ENCODE assay signal across 8 cellular contexts in genomic region chr17:77400445-77400870, GRCh38.
A peak's percentile ranks its signal among the peaks of the same experiment; 100 is the strongest.
DNase-seq lines count a peak whose midpoint lies in the region; ATAC-seq, FAIRE-seq and TF ChIP-seq lines count a peak whose summit lies in the region.

No MANE protein-coding gene starts in this region.

- H3K9ac ChIP-seq in HepG2 (ENCODE audit: insufficient read depth, low read depth, low read length): no peak overlapping the region

- no peaks in the 10 kb centered on the region for H3K9me3 ChIP-seq in HepG2 (ENCODE audit: low read length)

- H3K27me3 Mint-ChIP-seq in T-helper 1 cell treated with Interleukin-12 subunit alpha and Interleukin-12 subunit beta and Interleukin-4 antibody, amounts not matched to agents 30 μg/mL and 1 μg/mL, for 36 hours (ENCODE audit: low read depth): no peaks in the 10 kb centered on the region

- no peak for TF ChIP-seq POLR2A in HepG2 (IDR thresholded peaks at IDR 0.05; ENCODE audit: insufficient read depth in 1 of 2, low read depth in 2 of 2, low read length in 2 of 2)

- peak overlapping the region; percentile 73 for H3K4me3 Mint-ChIP-seq in T-helper 1 cell treated with Interleukin-12 subunit alpha and Interleukin-12 subunit beta and Interleukin-4 antibody, amounts not matched to agents 30 μg/mL and 1 μg/mL, for 36 hours

- intact Hi-C loops in HepG2 (cut with micrococcal nuclease; ENCODE audit: unreplicated experiment): no loop called here

- H2AFZ ChIP-seq in HepG2 (ENCODE audit: low read length): no peak overlapping the region

- peak overlapping the region; percentile 91 for H3K27ac Mint-ChIP-seq in T-helper 1 cell treated with Interleukin-12 subunit alpha and Interleukin-12 subunit beta and Interleukin-4 antibody, amounts not matched to agents 30 μg/mL and 1 μg/mL, for 36 hours

- CTCF ChIA-PET in HepG2 (lab: Yijun Ruan, JAX; ENCODE audit: low intra/inter-chr PET ratio, low total read pairs): interaction anchor here (1.1 kb wide), 1 partner anchor 94 kb away, joined by 4 read pairs; no protein-coding TSS in a partner anchor

- FAIRE-seq in HepG2 (lab: Jason Lieb, UNC): no peak
- no peak for FAIRE-seq in frontal cortex (lab: Jason Lieb, UNC)

- POLR2A ChIA-PET in HepG2 (lab: Yijun Ruan, JAX): interaction anchor here (0.7 to 1.9 kb wide), 3 partner anchors 8 to 113 kb away, joined by 3 to 4 read pairs (median 3); no protein-coding TSS in a partner anchor

- TF ChIP-seq RAD21 in HepG2 (CRISPR knock-in tag; IDR thresholded peaks at IDR 0.05): peak; percentile 70

- ATAC-seq in HepG2: peak; percentile 55

- H3K79me2 ChIP-seq in HepG2 (ENCODE audit: insufficient read depth, low read length): peaks cover 83% of the 10 kb centered on the region

- H3K27me3 ChIP-seq in HepG2 (ENCODE audit: control insufficient read depth in 1 of 2, insufficient read depth in 2 of 2, low read length in 2 of 2): no peaks in the 10 kb centered on the region

- H3K4me3 ChIP-seq in HepG2 (replicated peaks in 1 of 3; ENCODE audit: insufficient read depth in 1 of 3, low read depth in 2 of 3, low read length in 3 of 3): no peak overlapping the region

- peaks cover 73% of the 10 kb centered on the region for H3K4me1 Mint-ChIP-seq in T-helper 1 cell treated with Interleukin-12 subunit alpha and Interleukin-12 subunit beta and Interleukin-4 antibody, amounts not matched to agents 30 μg/mL and 1 μg/mL, for 36 hours (ENCODE audit: low read depth)

- H3K4me2 ChIP-seq in HepG2 (ENCODE audit: low read depth, low read length): no peak overlapping the region

- H3K4me1 ChIP-seq in HepG2 (ENCODE audit: insufficient read depth, low read length): peaks cover 42% of the 10 kb centered on the region

- peaks cover 40 to 73% of the 10 kb centered on the region in 2 experiments; a peak in 4 of 5 replicates for H3K36me3 ChIP-seq in HepG2 (replicated peaks in 1 of 2; ENCODE audit: control insufficient read depth in 1 of 2, insufficient read depth in 2 of 2, low read length in 2 of 2)

- no peaks in the 10 kb centered on the region for H3K9me3 Mint-ChIP-seq in T-helper 1 cell treated with Interleukin-12 subunit alpha and Interleukin-12 subunit beta and Interleukin-4 antibody, amounts not matched to agents 30 μg/mL and 1 μg/mL, for 36 hours

- peaks cover 61% of the 10 kb centered on the region for H4K20me1 ChIP-seq in HepG2 (ENCODE audit: insufficient read depth, low read length)

- peak overlapping the region; percentile 8 for H3K27ac ChIP-seq in HepG2 (ENCODE audit: extremely low read length, insufficient read depth, low read length)

- no TSS peak for BruUV-seq in HepG2 (replicated peaks; lab: Mats Ljungman, UMichigan)

- 96% methylated on average over 7 of the region's 8 CpGs for WGBS in HepG2 (ENCODE audit: low lambda C conversion rate)

- peak; percentile 45 for DNase-seq in NK-92 treated with Interleukin-12 subunit alpha and Interleukin-12 subunit beta, amount 100 ng/mL, for 24 hours (lab: John Stamatoyannopoulos, UW)
- DNase-seq in NK-92 (lab: John Stamatoyannopoulos, UW; ENCODE audit: unreplicated experiment) (no peak), HepG2 (ENCODE audit: low spot score) (no peak), frontal cortex (ENCODE audit: low spot score in 2 of 2) (no peak), NCI-H774 (lab: John Stamatoyannopoulos, UW) (no peak)
- DNase-seq in activated naive CD8-positive, alpha-beta T cell treated with anti-CD3 and anti-CD28 coated beads, Interleukin-2, amount 50 U/mL, for 16 hours (ENCODE audit: low read depth, low spot score): peak; percentile 75
- peak; percentile 57 for DNase-seq in stimulated activated CD8-positive, alpha-beta memory T cell treated with anti-CD3 and anti-CD28 coated beads, Interleukin-4, amount 100 ng/mL, for 1 hour (ENCODE audit: low read depth in 2 of 2, low spot score in 1 of 2)

- peaks cover 55% of the 10 kb centered on the region for H3K36me3 Mint-ChIP-seq in T-helper 1 cell treated with Interleukin-12 subunit alpha and Interleukin-12 subunit beta and Interleukin-4 antibody, amounts not matched to agents 30 μg/mL and 1 μg/mL, for 36 hours (ENCODE audit: low read depth)

- peak; percentile 71 for TF ChIP-seq CTCF in HepG2 (CRISPR knock-in tag; IDR thresholded peaks at IDR 0.05)

- TF ChIP-seq EP300 in HepG2 (IDR thresholded peaks at IDR 0.05; ENCODE audit: low read depth in 2 of 2, low read length in 2 of 2) (no peak), HepG2 (CRISPR knock-in tag; IDR thresholded peaks at IDR 0.05; ENCODE audit: borderline replicate concordance) (no peak)

- in situ Hi-C loops in HepG2 (cut with HindIII; ENCODE audit: extremely low pct_ligation_motif_present, low pct_unique_long_range_greater_than_20kb): no loop called here

TF ChIP-seq in HepG2, 621 proteins besides CTCF, POLR2A, EP300 and RAD21 (continues in another document):
- TF ChIP-seq GTF2F1 (IDR thresholded peaks at IDR 0.05; ENCODE audit: low read length) (no peak), HNRNPL (IDR thresholded peaks at IDR 0.05; ENCODE audit: low read depth, low read length) (peak; percentile 65; the same call in 1 of the 2 replicates), SP140L (CRISPR knock-in tag; IDR thresholded peaks at IDR 0.05; ENCODE audit: borderline replicate concordance) (no peak), ZSCAN22 (CRISPR knock-in tag; IDR thresholded peaks at IDR 0.05) (no peak), ZNF687 (CRISPR knock-in tag; IDR thresholded peaks at IDR 0.05) (peak; percentile 52; the same call in 1 of the 2 replicates), MAFG (CRISPR knock-in tag; IDR thresholded peaks at IDR 0.05) (no peak), TAF15 (IDR thresholded peaks at IDR 0.05; ENCODE audit: low read depth, low read length, poor library complexity, severe bottlenecking) (peak; percentile 45), ZNF772 (CRISPR knock-in tag; IDR thresholded peaks at IDR 0.05) (0 out of 2 replicates have a peak, but pooled peaks have one; percentile 10), STAG1 (CRISPR knock-in tag; IDR thresholded peaks at IDR 0.05) (peak; percentile 61), ZNF724P (CRISPR knock-in tag; IDR thresholded peaks at IDR 0.05; ENCODE audit: borderline replicate concordance) (no peak), ZBTB33 (CRISPR knock-in tag; IDR thresholded peaks at IDR 0.05) (0 out of 2 replicates have a peak, but pooled peaks have one; percentile 10), MAF1 (CRISPR knock-in tag; IDR thresholded peaks at IDR 0.05; ENCODE audit: borderline replicate concordance) (no peak), ETV6 (CRISPR knock-in tag; conservative IDR thresholded peaks at IDR 0.05) (0 out of 2 replicates have a peak, but pooled peaks have one; percentile 29), ZNF18 (CRISPR knock-in tag; IDR thresholded peaks at IDR 0.05; ENCODE audit: insufficient replicate concordance) (no peak)

Comparison
In these comparisons a context has a peak if more than half of its experiments do, and no peak if none do; other contexts are left out.
1. DNase-seq: peak in NK-92 treated with Interleukin-12 subunit alpha and Interleukin-12 subunit beta, amount 100 ng/mL, for 24 hours (single experiment), activated naive CD8-positive, alpha-beta T cell treated with anti-CD3 and anti-CD28 coated beads, Interleukin-2, amount 50 U/mL, for 16 hours (single experiment) and stimulated activated CD8-positive, alpha-beta memory T cell treated with anti-CD3 and anti-CD28 coated beads, Interleukin-4, amount 100 ng/mL, for 1 hour (2 of 2); none in NK-92 (single experiment), HepG2 (single experiment), frontal cortex (0 of 2) and NCI-H774 (single experiment).